In the genomic region with DNA sequence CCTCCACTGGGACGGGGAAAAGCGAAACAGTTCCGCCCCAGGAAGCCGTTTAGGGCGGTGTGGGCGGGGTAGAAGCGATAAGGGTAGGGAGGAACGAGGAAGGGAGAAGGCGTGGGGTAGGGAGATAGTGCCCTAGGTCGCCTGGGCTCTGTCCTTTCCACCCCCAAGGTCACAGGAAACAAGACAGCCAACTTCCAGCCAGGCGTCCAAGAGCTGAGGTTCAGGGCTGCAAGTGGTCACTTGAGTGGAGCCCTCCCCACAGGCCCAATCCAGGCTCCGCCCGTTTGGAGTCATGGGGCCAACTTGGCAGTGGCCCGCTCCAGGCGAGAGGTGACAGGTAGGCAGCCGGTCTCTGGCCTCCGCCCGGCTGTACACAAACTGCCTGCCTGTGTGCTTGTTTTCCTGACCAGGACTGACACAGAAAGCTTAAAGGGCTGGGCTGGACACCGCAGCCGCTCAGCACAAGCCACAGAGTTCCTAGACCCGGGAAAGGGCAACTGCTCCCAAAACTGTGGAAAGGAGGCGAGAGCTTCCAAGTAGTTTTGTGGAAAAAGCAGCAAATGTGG, we compare ENCODE assay signal across 8 cellular contexts. TPM values are rescaled to one million over a fixed set of nuclear protein-coding genes. Genes with fewer than 3 reads are reported as not detected.
DNase-seq lines count a peak whose midpoint lies in the region; ATAC-seq lines count a peak whose summit lies in the region.

A gene with protein sequence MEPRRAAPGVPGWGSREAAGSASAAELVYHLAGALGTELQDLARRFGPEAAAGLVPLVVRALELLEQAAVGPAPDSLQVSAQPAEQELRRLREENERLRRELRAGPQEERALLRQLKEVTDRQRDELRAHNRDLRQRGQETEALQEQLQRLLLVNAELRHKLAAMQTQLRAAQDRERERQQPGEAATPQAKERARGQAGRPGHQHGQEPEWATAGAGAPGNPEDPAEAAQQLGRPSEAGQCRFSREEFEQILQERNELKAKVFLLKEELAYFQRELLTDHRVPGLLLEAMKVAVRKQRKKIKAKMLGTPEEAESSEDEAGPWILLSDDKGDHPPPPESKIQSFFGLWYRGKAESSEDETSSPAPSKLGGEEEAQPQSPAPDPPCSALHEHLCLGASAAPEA (minus strand): TSS at position 23 of the 566 bp plus-strand sequence. CDS start 62 bp downstream, outside the sequence.

- peak within 1 kb of the TSS; percentile 91 for H3K27ac ChIP-seq in angular gyrus (ENCODE audit: low read depth, low read length)
- peak within 1 kb of the TSS; percentile 94 for H3K27ac ChIP-seq in right cardiac atrium (ENCODE audit: low read length)
- H3K27ac ChIP-seq in rectal smooth muscle tissue (ENCODE audit: low read depth, low read length), result peak within 1 kb of the TSS; percentile 97

- peak within 1 kb of the TSS; percentile 64 for H3K9ac ChIP-seq in rectal smooth muscle tissue (ENCODE audit: low read length)

- H3K4me3 ChIP-seq in right cardiac atrium (ENCODE audit: low read length), result peak within 1 kb of the TSS; percentile 76
- peak within 1 kb of the TSS; percentile 76 for H3K4me3 ChIP-seq in rectal smooth muscle tissue (ENCODE audit: low read length)

- peak; percentile 27 for DNase-seq in activated CD4-positive, alpha-beta T cell treated with anti-CD3 and anti-CD28 coated beads for 48 hours
- no peak for DNase-seq in activated CD4-positive, alpha-beta T cell treated with anti-CD3 and anti-CD28 coated beads for 1 hour
- DNase-seq in MV-4-11 (lab: John Stamatoyannopoulos, UW) (peak; percentile 64), right cardiac atrium (peak; percentile 89 to 92 (median 92))

- H3K36me3 ChIP-seq in rectal smooth muscle tissue (ENCODE audit: control insufficient read depth, insufficient read depth, low read length), result peaks cover 42% of the 10 kb centered on the region

- H3K27me3 ChIP-seq in right cardiac atrium (ENCODE audit: control insufficient read depth, insufficient read depth), result no peaks in the 10 kb centered on the region
- H3K27me3 ChIP-seq in rectal smooth muscle tissue (ENCODE audit: control insufficient read depth, insufficient read depth, low read length), result no peaks in the 10 kb centered on the region

- intact Hi-C loops in right cardiac atrium (cut with DNase I), result loop anchor here in 2 of 4 donors (5.0 to 10.0 kb wide), 2 partner anchors 73 to 135 kb away; no protein-coding TSS in a partner anchor

- WGBS in right cardiac atrium, result 9% methylated on average over 22 of the region's 22 CpGs

- peaks cover 5% of the 10 kb centered on the region for H3K4me1 ChIP-seq in right cardiac atrium (ENCODE audit: control insufficient read depth, insufficient read depth, low read length)
- peaks cover 15% of the 10 kb centered on the region for H3K4me1 ChIP-seq in rectal smooth muscle tissue (ENCODE audit: control insufficient read depth, insufficient read depth, low read length)

- ATAC-seq in right cardiac atrium, result peak; percentile 73 to 80
- no peak for ATAC-seq in HG02642 (IDR thresholded peaks at IDR 0.05; ENCODE audit: poor library complexity, unreplicated experiment)
- no peak for ATAC-seq in HG03460 (IDR thresholded peaks at IDR 0.05; ENCODE audit: unreplicated experiment)

- H3K9me3 ChIP-seq in right cardiac atrium (ENCODE audit: control insufficient read depth, low read length), result no peaks in the 10 kb centered on the region

RNA-seq across cellular contexts. Expression of the gene that starts here (rescaled TPM):
- 10 to 100 TPM; 31.0 to 54.4 (median 48.1) TPM for total RNA-seq in right cardiac atrium
- 75.1 TPM for polyA plus RNA-seq in right cardiac atrium

Comparison
In these comparisons a context has a peak if more than half of its experiments do, and no peak if none do; other contexts are left out.
1. ATAC-seq: peak in right cardiac atrium (2 of 2); none in HG02642 (single experiment) and HG03460 (single experiment).
2. Peak in every context shown above with its lines, with median percentiles within 50 percentile points of each other: H3K27ac ChIP-seq.